In genomic region chr2:197708331-197708730, GRCh38 we compare ENCODE assay signal across 10 cellular contexts. TPM values are rescaled to one million over a fixed set of nuclear protein-coding genes. Genes with fewer than 3 reads are reported as not detected.
DNase-seq lines count a peak whose midpoint lies in the region; ATAC-seq and TF ChIP-seq lines count a peak whose summit lies in the region.
"Had no signal": no experiment of that assay in that cellular context is flagged by ENCODE, and none has a peak within 500 bp of the region (broad histone marks: within the 10 kb centered on the region; RNA-seq: fewer than 3 reads in every experiment).

No MANE protein-coding gene starts in this region.

- no peaks in the 10 kb centered on the region for H3K9me3 Mint-ChIP-seq in MCF 10A (ENCODE audit: unreplicated experiment)

- peaks cover 43% of the 10 kb centered on the region for H3K79me2 ChIP-seq in SK-N-SH (ENCODE audit: insufficient read depth)

- no peaks in the 10 kb centered on the region for H3K9me2 ChIP-seq in SK-N-SH

- no peak for TF ChIP-seq POLR2A in breast epithelium (IDR thresholded peaks at IDR 0.05)

- TF ChIP-seq EP300 in SK-N-SH (IDR thresholded peaks at IDR 0.05; ENCODE audit: borderline replicate concordance in 1 of 2, low read depth in 1 of 2, low read length in 1 of 2): no peak

- H3F3A ChIP-seq in SK-N-SH (replicated peaks; ENCODE audit: insufficient read depth): peaks cover 5% of the 10 kb centered on the region

- no peak for TF ChIP-seq CTCF in MCF 10A (IDR thresholded peaks at IDR 0.05; ENCODE audit: unreplicated experiment)
- no peak for TF ChIP-seq CTCF in breast epithelium (IDR thresholded peaks at IDR 0.05)
- TF ChIP-seq CTCF in SK-N-SH (IDR thresholded peaks at IDR 0.05): no peak
- TF ChIP-seq CTCF in thoracic aorta (IDR thresholded peaks at IDR 0.05): no peak

- intact Hi-C loops in MCF 10A (cut with micrococcal nuclease): loop anchor here (1.0 to 10.0 kb wide), 8 partner anchors 154 to 1746 kb away; partner anchors contain the start of genes COQ10B, HSPE1, SATB2 and SF3B1
- intact Hi-C loops in breast epithelium (cut with DNase I; ENCODE audit: low total_unique reads): no loop called here

- H3K27ac ChIP-seq in breast epithelium (no peak overlapping the region), SK-N-SH (ENCODE audit: low read depth in 2 of 2, low read length in 1 of 2) (no peak overlapping the region), thoracic aorta (no peak overlapping the region)

- H3K36me3 Mint-ChIP-seq in MCF 10A (ENCODE audit: insufficient read depth, unreplicated experiment): peaks cover 11% of the 10 kb centered on the region

- DNase-seq in MCF 10A (ENCODE audit: unreplicated experiment): peak; percentile 76
- no peak for DNase-seq in breast epithelium (ENCODE audit: low spot score in 2 of 2)
- no peak for DNase-seq in SK-N-SH
- peak; percentile 55 for DNase-seq in fibroblast of peridontal ligament (ENCODE audit: extremely low read depth)
- no peak for DNase-seq in thoracic aorta (ENCODE audit: low spot score)
- no peak for DNase-seq in G401 (ENCODE audit: low spot score)
- DNase-seq: left colon, Right ventricle myocardium superior had no signal

- TF ChIP-seq RAD21 in SK-N-SH (IDR thresholded peaks at IDR 0.05; ENCODE audit: low read length): no peak

- peaks cover 29% of the 10 kb centered on the region for H3K4me1 Mint-ChIP-seq in MCF 10A (ENCODE audit: insufficient read depth, unreplicated experiment)

- H3K27ac Mint-ChIP-seq in MCF 10A (ENCODE audit: low read depth, unreplicated experiment): peak overlapping the region; percentile 33

- no peak overlapping the region for H2AFZ ChIP-seq in SK-N-SH (ENCODE audit: low read depth)

- H3K9ac ChIP-seq in SK-N-SH: no peak overlapping the region

- H3K4me3 Mint-ChIP-seq in MCF 10A (ENCODE audit: unreplicated experiment): peak overlapping the region; percentile 92

- no peaks in the 10 kb centered on the region for H3K27me3 Mint-ChIP-seq in MCF 10A (ENCODE audit: insufficient read depth, unreplicated experiment)

- H3K9me3 ChIP-seq in breast epithelium: no peaks in the 10 kb centered on the region
- H3K9me3 ChIP-seq in SK-N-SH: no peaks in the 10 kb centered on the region
- H3K9me3 ChIP-seq in thoracic aorta: no peaks in the 10 kb centered on the region

- POLR2A ChIA-PET in MCF 10A (lab: Yijun Ruan, JAX) (interaction anchor here (1.7 to 4.7 kb wide), 2 partner anchors 74 to 208 kb away, joined by 5 to 49 read pairs; partner anchors contain the start of genes HSPD1 and HSPE1), SK-N-SH (lab: Yijun Ruan, JAX) (no interaction called here)

- CTCF ChIA-PET in MCF 10A (lab: Yijun Ruan, JAX): interaction anchor here (0.8 to 3.6 kb wide), 6 partner anchors 52 to 588 kb away, joined by 3 to 27 read pairs (median 4); no protein-coding TSS in a partner anchor
- CTCF ChIA-PET in SK-N-SH (lab: Yijun Ruan, JAX): interaction anchor here (0.6 to 2.3 kb wide), 10 partner anchors 8 to 86 kb away, joined by 3 to 19 read pairs (median 4); no protein-coding TSS in a partner anchor

- no TSS peak for BruUV-seq in MCF 10A (replicated peaks; lab: Mats Ljungman, UMichigan)

- ATAC-seq in thoracic aorta (ENCODE audit: insufficient number of reproducible peaks, low FRiP score, low read depth) (no peak), HG02678 (IDR thresholded peaks at IDR 0.05; ENCODE audit: unreplicated experiment) (no peak), GM21526 (IDR thresholded peaks at IDR 0.05; ENCODE audit: low FRiP score, unreplicated experiment) (no peak)
- ATAC-seq: left colon had no signal

- no peaks in the 10 kb centered on the region for H3K27me3 ChIP-seq in breast epithelium
- no peaks in the 10 kb centered on the region for H3K27me3 ChIP-seq in SK-N-SH (ENCODE audit: insufficient read depth)
- no peaks in the 10 kb centered on the region for H3K27me3 ChIP-seq in thoracic aorta (replicated peaks; ENCODE audit: insufficient read depth)

- H3K4me2 ChIP-seq in SK-N-SH: peak overlapping the region; percentile 96

- no peaks in the 10 kb centered on the region for H3K36me3 ChIP-seq in breast epithelium
- peaks cover 0 to 26% of the 10 kb centered on the region in 2 experiments for H3K36me3 ChIP-seq in SK-N-SH (replicated peaks in 1 of 2; ENCODE audit: control insufficient read depth in 1 of 2, insufficient read depth in 2 of 2, low read length in 1 of 2)
- H3K36me3 ChIP-seq in thoracic aorta: no peaks in the 10 kb centered on the region

- peaks cover 0 to 25% of the 10 kb centered on the region in 2 donors for H3K4me1 ChIP-seq in breast epithelium
- H3K4me1 ChIP-seq in SK-N-SH (ENCODE audit: control insufficient read depth in 1 of 2, insufficient read depth in 2 of 2, low read depth in 1 of 2, low read length in 1 of 2): peaks cover 8 to 18% of the 10 kb centered on the region in 2 experiments; a peak in 3 of 4 replicates
- H3K4me1 ChIP-seq in thoracic aorta (ENCODE audit: control insufficient read depth in 1 of 2, low read depth in 2 of 2): peaks cover 27 to 32% of the 10 kb centered on the region in 2 donors

- H4K20me1 ChIP-seq in SK-N-SH (ENCODE audit: insufficient read depth): 0 out of 2 replicates have a peak, but pooled peaks cover 5% of the 10 kb centered on the region

- in situ Hi-C loops in G401 (cut with HindIII; ENCODE audit: low sequenced_read_pairs): no loop called here

- H3K4me3 ChIP-seq in breast epithelium (peak overlapping the region in 1 of 3 donors; percentile 3), SK-N-SH (ENCODE audit: low read depth in 2 of 2, low read length in 1 of 2) (no peak overlapping the region; a peak in 2 of 4 replicates), thoracic aorta (peak overlapping the region; percentile 22)

- 34% methylated on average over 2 of the region's 2 CpGs for WGBS in SK-N-SH (ENCODE audit: low lambda C conversion rate)

TF ChIP-seq in SK-N-SH, 30 proteins besides CTCF, POLR2A, EP300 and RAD21:
- TF ChIP-seq FOXJ3 (CRISPR knock-in tag; IDR thresholded peaks at IDR 0.05) (no peak), CHD2 (IDR thresholded peaks at IDR 0.05; ENCODE audit: low read length, partially characterized antibody) (no peak), NRF1 (IDR thresholded peaks at IDR 0.05; ENCODE audit: low read depth, low read length) (no peak), USF1 (IDR thresholded peaks at IDR 0.05; ENCODE audit: borderline replicate concordance, low read depth) (no peak), POLR2AphosphoS5 (IDR thresholded peaks at IDR 0.05; ENCODE audit: low read depth, low read length) (no peak), TAF1 (IDR thresholded peaks at IDR 0.05; ENCODE audit: borderline replicate concordance, low read depth, low read length) (no peak), TCF12 (IDR thresholded peaks at IDR 0.05) (no peak), SIN3A (IDR thresholded peaks at IDR 0.05; ENCODE audit: borderline replicate concordance, low read depth, low read length) (no peak), YY1 (IDR thresholded peaks at IDR 0.05; ENCODE audit: low read depth) (no peak), GABPA (IDR thresholded peaks at IDR 0.05; ENCODE audit: low read depth) (no peak), JUND (IDR thresholded peaks at IDR 0.05) (no peak)
- TF ChIP-seq, protein P1, sequence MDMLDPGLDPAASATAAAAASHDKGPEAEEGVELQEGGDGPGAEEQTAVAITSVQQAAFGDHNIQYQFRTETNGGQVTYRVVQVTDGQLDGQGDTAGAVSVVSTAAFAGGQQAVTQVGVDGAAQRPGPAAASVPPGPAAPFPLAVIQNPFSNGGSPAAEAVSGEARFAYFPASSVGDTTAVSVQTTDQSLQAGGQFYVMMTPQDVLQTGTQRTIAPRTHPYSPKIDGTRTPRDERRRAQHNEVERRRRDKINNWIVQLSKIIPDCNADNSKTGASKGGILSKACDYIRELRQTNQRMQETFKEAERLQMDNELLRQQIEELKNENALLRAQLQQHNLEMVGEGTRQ (IDR thresholded peaks at IDR 0.05; ENCODE audit: borderline replicate concordance, low read depth, low read length): no peak

RNA-seq across cellular contexts. Expression of gene MARS2, which starts 3.2 kb away (rescaled TPM):
- total RNA-seq in MCF 10A (2022) (9.5 and 15.3 TPM in 2 replicates), breast epithelium (10 to 100 TPM in 1 of 3 donors, 1 to 10 TPM in 2; 5.4 to 11.9 (median 6.9) TPM), thoracic aorta (10 to 100 TPM in 1 of 2 donors, 1 to 10 TPM in 1; 1.5 to 12.3 TPM)
- polyA plus RNA-seq in SK-N-SH (2012; rRNA removed): 2.4 and 3.0 TPM in 2 replicates
- polyA plus RNA-seq in SK-N-SH (2012; cell fraction: cytosol; rRNA removed): 1.9 and 2.7 TPM in 2 replicates
- polyA plus RNA-seq in SK-N-SH (2012; cell fraction: nucleus; rRNA removed): 1.6 and 2.1 TPM in 2 replicates
- 9.9 and 13.4 TPM in 2 replicates for total RNA-seq in G401 (2014; rRNA removed; shearing (Covaris generic))

RNA-seq across cellular contexts. Expression of gene RFTN2, which starts 32.9 kb away (rescaled TPM):
- total RNA-seq in MCF 10A (2022) (not detected in 2 replicates), breast epithelium (10 to 100 TPM in 1 of 3 donors, 1 to 10 TPM in 2; 2.3 to 21.1 (median 7.6) TPM), thoracic aorta (10 to 100 TPM in 1 of 2 donors, 1 to 10 TPM in 1; 9.3 to 18.9 TPM)
- polyA plus RNA-seq in SK-N-SH (2012; rRNA removed): 0.05 and 0.08 TPM in 2 replicates
- 0.06 and 0.10 TPM in 2 replicates for polyA plus RNA-seq in SK-N-SH (2012; cell fraction: cytosol; rRNA removed)
- 0.04 TPM in 1 of 2 replicates, not detected in the other for polyA plus RNA-seq in SK-N-SH (2012; cell fraction: nucleus; rRNA removed)
- total RNA-seq in G401 (2014; rRNA removed; shearing (Covaris generic)): not detected in 2 replicates

Comparison
In these comparisons a context has a peak if more than half of its experiments do, and no peak if none do; other contexts are left out.
1. DNase-seq: peak in MCF 10A (single experiment) and fibroblast of peridontal ligament (single experiment); none in breast epithelium (0 of 2), SK-N-SH (single experiment), thoracic aorta (single experiment) and G401 (single experiment).